In genomic region chr16:66695474-66695934, GRCh38 we compare ENCODE assay signal across 1 cellular context.
TF ChIP-seq lines count a peak whose summit lies in the region.

No MANE protein-coding gene starts in this region.

TF ChIP-seq in HepG2, 621 proteins besides CTCF, POLR2A, EP300 and RAD21 (continues in another document):
- TF ChIP-seq PAXIP1 (CRISPR knock-in tag; conservative IDR thresholded peaks at IDR 0.05) (0 out of 2 replicates have a peak, but pooled peaks have one; percentile 0), ZNF274 (CRISPR knock-in tag; IDR thresholded peaks at IDR 0.05) (0 out of 2 replicates have a peak, but pooled peaks have one; percentile 2), ZNF747 (CRISPR knock-in tag; IDR thresholded peaks at IDR 0.05; ENCODE audit: borderline replicate concordance) (no peak), NFYC (CRISPR knock-in tag; IDR thresholded peaks at IDR 0.05) (no peak), ZNF737 (CRISPR knock-in tag; IDR thresholded peaks at IDR 0.05; ENCODE audit: borderline replicate concordance) (0 out of 2 replicates have a peak, but pooled peaks have one; percentile 75), ZNF792 (CRISPR knock-in tag; IDR thresholded peaks at IDR 0.05) (no peak), ZSCAN21 (CRISPR knock-in tag; IDR thresholded peaks at IDR 0.05; ENCODE audit: borderline replicate concordance) (no peak), ZNF501 (CRISPR knock-in tag; IDR thresholded peaks at IDR 0.05) (peak; percentile 84; the same call in 1 of the 2 replicates), NFAT5 (CRISPR knock-in tag; IDR thresholded peaks at IDR 0.05) (no peak), ZNF607 (CRISPR knock-in tag; IDR thresholded peaks at IDR 0.05; ENCODE audit: borderline replicate concordance) (0 out of 2 replicates have a peak, but pooled peaks have one; percentile 11), BCL3 (CRISPR knock-in tag; IDR thresholded peaks at IDR 0.05) (0 out of 2 replicates have a peak, but pooled peaks have one; percentile 14), SP1 (IDR thresholded peaks at IDR 0.05) (no peak), SP1 (CRISPR knock-in tag; IDR thresholded peaks at IDR 0.05) (no peak), ZNF232 (CRISPR knock-in tag; IDR thresholded peaks at IDR 0.05; ENCODE audit: borderline replicate concordance) (0 out of 2 replicates have a peak, but pooled peaks have one; percentile 51), THAP8 (CRISPR knock-in tag; IDR thresholded peaks at IDR 0.05; ENCODE audit: borderline replicate concordance) (peak; percentile 42; the same call in 1 of the 2 replicates), BORCS8-MEF2B (CRISPR knock-in tag; IDR thresholded peaks at IDR 0.05) (0 out of 2 replicates have a peak, but pooled peaks have one; percentile 7), ZNF547 (CRISPR knock-in tag; IDR thresholded peaks at IDR 0.05) (0 out of 2 replicates have a peak, but pooled peaks have one; percentile 17), MZF1 (CRISPR knock-in tag; IDR thresholded peaks at IDR 0.05; ENCODE audit: borderline replicate concordance) (0 out of 2 replicates have a peak, but pooled peaks have one; percentile 18), ZNF710 (CRISPR knock-in tag; IDR thresholded peaks at IDR 0.05; ENCODE audit: borderline replicate concordance) (peak; percentile 51; the same call in 1 of the 2 replicates), SKI (IDR thresholded peaks at IDR 0.05; ENCODE audit: partially characterized antibody) (no peak), ZNF205 (CRISPR knock-in tag; IDR thresholded peaks at IDR 0.05) (0 out of 2 replicates have a peak, but pooled peaks have one; percentile 12), SIN3B (IDR thresholded peaks at IDR 0.05; ENCODE audit: low read length) (no peak), NFE2 (CRISPR knock-in tag; IDR thresholded peaks at IDR 0.05) (no peak), KAT2B (IDR thresholded peaks at IDR 0.05; ENCODE audit: borderline replicate concordance, low read depth, low read length) (no peak)
- TF ChIP-seq, protein P1, sequence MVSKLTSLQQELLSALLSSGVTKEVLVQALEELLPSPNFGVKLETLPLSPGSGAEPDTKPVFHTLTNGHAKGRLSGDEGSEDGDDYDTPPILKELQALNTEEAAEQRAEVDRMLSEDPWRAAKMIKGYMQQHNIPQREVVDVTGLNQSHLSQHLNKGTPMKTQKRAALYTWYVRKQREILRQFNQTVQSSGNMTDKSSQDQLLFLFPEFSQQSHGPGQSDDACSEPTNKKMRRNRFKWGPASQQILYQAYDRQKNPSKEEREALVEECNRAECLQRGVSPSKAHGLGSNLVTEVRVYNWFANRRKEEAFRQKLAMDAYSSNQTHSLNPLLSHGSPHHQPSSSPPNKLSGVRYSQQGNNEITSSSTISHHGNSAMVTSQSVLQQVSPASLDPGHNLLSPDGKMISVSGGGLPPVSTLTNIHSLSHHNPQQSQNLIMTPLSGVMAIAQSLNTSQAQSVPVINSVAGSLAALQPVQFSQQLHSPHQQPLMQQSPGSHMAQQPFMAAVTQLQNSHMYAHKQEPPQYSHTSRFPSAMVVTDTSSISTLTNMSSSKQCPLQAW (CRISPR knock-in tag; IDR thresholded peaks at IDR 0.05) = peak; percentile 58; the same call in 1 of the 2 replicates
- TF ChIP-seq, protein P2, sequence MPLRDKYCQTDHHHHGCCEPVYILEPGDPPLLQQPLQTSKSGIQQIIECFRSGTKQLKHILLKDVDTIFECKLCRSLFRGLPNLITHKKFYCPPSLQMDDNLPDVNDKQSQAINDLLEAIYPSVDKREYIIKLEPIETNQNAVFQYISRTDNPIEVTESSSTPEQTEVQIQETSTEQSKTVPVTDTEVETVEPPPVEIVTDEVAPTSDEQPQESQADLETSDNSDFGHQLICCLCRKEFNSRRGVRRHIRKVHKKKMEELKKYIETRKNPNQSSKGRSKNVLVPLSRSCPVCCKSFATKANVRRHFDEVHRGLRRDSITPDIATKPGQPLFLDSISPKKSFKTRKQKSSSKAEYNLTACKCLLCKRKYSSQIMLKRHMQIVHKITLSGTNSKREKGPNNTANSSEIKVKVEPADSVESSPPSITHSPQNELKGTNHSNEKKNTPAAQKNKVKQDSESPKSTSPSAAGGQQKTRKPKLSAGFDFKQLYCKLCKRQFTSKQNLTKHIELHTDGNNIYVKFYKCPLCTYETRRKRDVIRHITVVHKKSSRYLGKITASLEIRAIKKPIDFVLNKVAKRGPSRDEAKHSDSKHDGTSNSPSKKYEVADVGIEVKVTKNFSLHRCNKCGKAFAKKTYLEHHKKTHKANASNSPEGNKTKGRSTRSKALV (CRISPR knock-in tag; IDR thresholded peaks at IDR 0.05) = no peak
- TF ChIP-seq, protein P3, sequence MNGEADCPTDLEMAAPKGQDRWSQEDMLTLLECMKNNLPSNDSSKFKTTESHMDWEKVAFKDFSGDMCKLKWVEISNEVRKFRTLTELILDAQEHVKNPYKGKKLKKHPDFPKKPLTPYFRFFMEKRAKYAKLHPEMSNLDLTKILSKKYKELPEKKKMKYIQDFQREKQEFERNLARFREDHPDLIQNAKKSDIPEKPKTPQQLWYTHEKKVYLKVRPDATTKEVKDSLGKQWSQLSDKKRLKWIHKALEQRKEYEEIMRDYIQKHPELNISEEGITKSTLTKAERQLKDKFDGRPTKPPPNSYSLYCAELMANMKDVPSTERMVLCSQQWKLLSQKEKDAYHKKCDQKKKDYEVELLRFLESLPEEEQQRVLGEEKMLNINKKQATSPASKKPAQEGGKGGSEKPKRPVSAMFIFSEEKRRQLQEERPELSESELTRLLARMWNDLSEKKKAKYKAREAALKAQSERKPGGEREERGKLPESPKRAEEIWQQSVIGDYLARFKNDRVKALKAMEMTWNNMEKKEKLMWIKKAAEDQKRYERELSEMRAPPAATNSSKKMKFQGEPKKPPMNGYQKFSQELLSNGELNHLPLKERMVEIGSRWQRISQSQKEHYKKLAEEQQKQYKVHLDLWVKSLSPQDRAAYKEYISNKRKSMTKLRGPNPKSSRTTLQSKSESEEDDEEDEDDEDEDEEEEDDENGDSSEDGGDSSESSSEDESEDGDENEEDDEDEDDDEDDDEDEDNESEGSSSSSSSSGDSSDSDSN (CRISPR knock-in tag; IDR thresholded peaks at IDR 0.05) = 0 out of 2 replicates have a peak, but pooled peaks have one; percentile 35
- TF ChIP-seq, protein P4, sequence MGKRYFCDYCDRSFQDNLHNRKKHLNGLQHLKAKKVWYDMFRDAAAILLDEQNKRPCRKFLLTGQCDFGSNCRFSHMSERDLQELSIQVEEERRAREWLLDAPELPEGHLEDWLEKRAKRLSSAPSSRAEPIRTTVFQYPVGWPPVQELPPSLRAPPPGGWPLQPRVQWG (CRISPR knock-in tag; IDR thresholded peaks at IDR 0.05; ENCODE audit: borderline replicate concordance, low read depth) = no peak
- TF ChIP-seq, protein P5, sequence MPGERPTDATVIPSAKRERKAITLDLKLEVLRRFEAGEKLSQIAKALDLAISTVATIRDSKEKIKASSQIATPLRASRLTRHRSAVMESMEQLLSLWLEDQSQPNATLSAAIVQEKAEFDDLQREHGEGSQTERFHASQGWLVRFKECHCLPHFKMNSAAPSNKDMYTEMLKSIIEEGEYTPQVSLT (CRISPR knock-in tag; IDR thresholded peaks at IDR 0.05; ENCODE audit: borderline replicate concordance, low read depth) = no peak
- TF ChIP-seq, protein P6, sequence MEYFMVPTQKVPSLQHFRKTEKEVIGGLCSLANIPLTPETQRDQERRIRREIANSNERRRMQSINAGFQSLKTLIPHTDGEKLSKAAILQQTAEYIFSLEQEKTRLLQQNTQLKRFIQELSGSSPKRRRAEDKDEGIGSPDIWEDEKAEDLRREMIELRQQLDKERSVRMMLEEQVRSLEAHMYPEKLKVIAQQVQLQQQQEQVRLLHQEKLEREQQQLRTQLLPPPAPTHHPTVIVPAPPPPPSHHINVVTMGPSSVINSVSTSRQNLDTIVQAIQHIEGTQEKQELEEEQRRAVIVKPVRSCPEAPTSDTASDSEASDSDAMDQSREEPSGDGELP (IDR thresholded peaks at IDR 0.05; ENCODE audit: borderline replicate concordance, low read depth) = no peak
